ENCODE assay signal across 12 cellular contexts in genomic region chr16:56334761-56335160, GRCh38.
"Had no signal": no experiment of that assay in that cellular context is flagged by ENCODE, and none has a peak within 500 bp of the region (broad histone marks: within the 10 kb centered on the region; RNA-seq: fewer than 3 reads in every experiment).

No MANE protein-coding gene starts in this region.

- ATAC-seq: right lobe of liver had no signal

- H3K4me3 ChIP-seq: esophagus muscularis mucosa, prostate gland, right lobe of liver, thoracic aorta had no signal

- H3K4me1 ChIP-seq: prostate gland had no signal

- FAIRE-seq: urothelium cell line had no signal

- H3K36me3 ChIP-seq: esophagus muscularis mucosa, prostate gland, thoracic aorta had no signal

- H3K27me3 ChIP-seq: esophagus muscularis mucosa, right lobe of liver had no signal

- H3K27ac ChIP-seq: esophagus muscularis mucosa, prostate gland, right lobe of liver, thoracic aorta had no signal

- DNase-seq: activated CD4-positive, alpha-beta T cell treated with anti-CD3 and anti-CD28 coated beads, Interleukin-2, amount 50 U/mL, for 1 hour; activated CD8-positive, alpha-beta memory T cell treated with anti-CD3 and anti-CD28 coated beads for 24 hours; aorta; endodermal cell; hippocampal formation; kidney glomerular epithelial cell; nephron progenitor cell had no signal
